In genomic region chr11:45157247-45158209, GRCh38 we compare ENCODE assay signal across 12 cellular contexts. TPM values are rescaled to one million over a fixed set of nuclear protein-coding genes. Genes with fewer than 3 reads are reported as not detected.
DNase-seq lines count a peak whose midpoint lies in the region; ATAC-seq and TF ChIP-seq lines count a peak whose summit lies in the region.
"Had no signal": no experiment of that assay in that cellular context is flagged by ENCODE, and none has a peak within 500 bp of the region (broad histone marks: within the 10 kb centered on the region; RNA-seq: fewer than 3 reads in every experiment).

No MANE protein-coding gene starts in this region.

- H3K27ac Mint-ChIP-seq in endodermal cell (peak overlapping the region; percentile 61), nephron progenitor cell (peak overlapping the region; percentile 96), Caco-2 (ENCODE audit: unreplicated experiment) (no peak overlapping the region)
- H3K27ac Mint-ChIP-seq: activated naive CD8-positive, alpha-beta T cell treated with anti-CD3 and anti-CD28 coated beads, Interleukin-2, amount 10 ng/mL, durations not matched to agents 7 days and 5 days had no signal

- DNase-seq in SK-N-MC (ENCODE audit: low read depth, low spot score), result no peak
- no peak for DNase-seq in endodermal cell
- no peak for DNase-seq in nephron progenitor cell
- peak in 1 of 2 donors; percentile 61 for DNase-seq in suprapubic skin (ENCODE audit: low spot score in 2 of 2)
- no peak for DNase-seq in Caco-2
- no peak for DNase-seq in midbrain (lab: John Stamatoyannopoulos, UW)
- DNase-seq: activated naive CD8-positive, alpha-beta T cell treated with anti-CD3 and anti-CD28 coated beads, Interleukin-2, amount 10 ng/mL, durations not matched to agents 7 days and 5 days; cortex of kidney; EL; NCI-H1092 treated with DMSO at 0.1 percent for 48 hours had no signal

- H3K4me1 Mint-ChIP-seq in endodermal cell (peaks cover 3% of the 10 kb centered on the region), nephron progenitor cell (peaks cover 42% of the 10 kb centered on the region), Caco-2 (ENCODE audit: low read depth, unreplicated experiment) (peaks cover 6% of the 10 kb centered on the region)

- ATAC-seq in HG02973 (IDR thresholded peaks at IDR 0.05; ENCODE audit: unreplicated experiment), result no peak
- ATAC-seq: GM12878 had no signal

- BruUV-seq in Caco-2 (replicated peaks; lab: Mats Ljungman, UMichigan), result no TSS peak

- CTCF ChIA-PET in Caco-2 (lab: Charles Lee), result no interaction called here

- 89 to 91% methylated on average over 16 to 20 of the region's 20 CpGs for WGBS in endodermal cell (ENCODE audit: insufficient coverage in 1 of 2, insufficient read length in 1 of 2), 2 experiments
- WGBS in suprapubic skin, result 78% methylated on average over 19 of the region's 20 CpGs

- H3K9me3 ChIP-seq in SK-N-MC (ENCODE audit: low read depth, low read length) (no peaks in the 10 kb centered on the region), endodermal cell (ENCODE audit: control insufficient read depth, low read length) (no peaks in the 10 kb centered on the region), suprapubic skin (no peaks in the 10 kb centered on the region), Caco-2 (no peaks in the 10 kb centered on the region)

- H3K9ac ChIP-seq in SK-N-MC (ENCODE audit: insufficient read length) (peak overlapping the region; percentile 55), endodermal cell (ENCODE audit: extremely low read depth, low read length, poor library complexity, severe bottlenecking) (no peak overlapping the region)

- H3K36me3 ChIP-seq in SK-N-MC (ENCODE audit: insufficient read depth, low read length), result no peaks in the 10 kb centered on the region
- no peaks in the 10 kb centered on the region for H3K36me3 ChIP-seq in endodermal cell (ENCODE audit: control insufficient read depth, insufficient read depth, low read length)
- no peaks in the 10 kb centered on the region for H3K36me3 ChIP-seq in suprapubic skin
- H3K36me3 ChIP-seq in Caco-2 (ENCODE audit: control insufficient read depth, insufficient read depth, low read length), result no peaks in the 10 kb centered on the region

- H3K27me3 ChIP-seq in endodermal cell (ENCODE audit: control insufficient read depth, insufficient read depth, low read length, poor library complexity, severe bottlenecking) (no peaks in the 10 kb centered on the region), suprapubic skin (no peaks in the 10 kb centered on the region), Caco-2 (replicated peaks; ENCODE audit: control insufficient read depth, insufficient read depth, low read length) (no peaks in the 10 kb centered on the region)

- H3K27ac ChIP-seq in SK-N-MC (no peak overlapping the region), endodermal cell (ENCODE audit: low read depth, low read length) (peak overlapping the region; percentile 53), suprapubic skin (peak overlapping the region; percentile 30)

- no peak for TF ChIP-seq EP300 in suprapubic skin (IDR thresholded peaks at IDR 0.05)

- H3K9me3 Mint-ChIP-seq in endodermal cell, result no peaks in the 10 kb centered on the region
- H3K9me3 Mint-ChIP-seq in nephron progenitor cell, result no peaks in the 10 kb centered on the region
- H3K9me3 Mint-ChIP-seq in Caco-2 (ENCODE audit: unreplicated experiment), result no peaks in the 10 kb centered on the region
- H3K9me3 Mint-ChIP-seq: activated naive CD8-positive, alpha-beta T cell treated with anti-CD3 and anti-CD28 coated beads, Interleukin-2, amount 10 ng/mL, durations not matched to agents 7 days and 5 days had no signal

- no peak for TF ChIP-seq POLR2A in suprapubic skin (IDR thresholded peaks at IDR 0.05)

- H3K4me3 ChIP-seq in SK-N-MC, result peak overlapping the region; percentile 33
- H3K4me3 ChIP-seq in endodermal cell (ENCODE audit: low read length), result no peak overlapping the region
- no peak overlapping the region for H3K4me3 ChIP-seq in suprapubic skin
- no peak overlapping the region for H3K4me3 ChIP-seq in Caco-2 (ENCODE audit: low read depth, low read length)
- H3K4me3 ChIP-seq: GM12878 had no signal

- H3K27me3 Mint-ChIP-seq in endodermal cell (ENCODE audit: insufficient read depth), result no peaks in the 10 kb centered on the region
- no peaks in the 10 kb centered on the region for H3K27me3 Mint-ChIP-seq in nephron progenitor cell (ENCODE audit: low read depth, poor library complexity)
- no peaks in the 10 kb centered on the region for H3K27me3 Mint-ChIP-seq in Caco-2 (ENCODE audit: insufficient read depth, unreplicated experiment)
- H3K27me3 Mint-ChIP-seq: activated naive CD8-positive, alpha-beta T cell treated with anti-CD3 and anti-CD28 coated beads, Interleukin-2, amount 10 ng/mL, durations not matched to agents 7 days and 5 days had no signal

- POLR2A ChIA-PET in Caco-2 (lab: Charles Lee), result no interaction called here

- TF ChIP-seq CTCF in endodermal cell (conservative IDR thresholded peaks at IDR 0.05) (no peak), nephron progenitor cell (IDR thresholded peaks at IDR 0.05) (no peak), suprapubic skin (IDR thresholded peaks at IDR 0.05) (no peak), Caco-2 (IDR thresholded peaks at IDR 0.05; ENCODE audit: insufficient read depth in 1 of 2, low read depth in 1 of 2, low read length in 1 of 2, severe bottlenecking in 1 of 2, unreplicated experiment in 1 of 2) (no peak)

- H3K4me3 Mint-ChIP-seq in endodermal cell (no peak overlapping the region), nephron progenitor cell (peak overlapping the region; percentile 22), Caco-2 (ENCODE audit: unreplicated experiment) (no peak overlapping the region)
- H3K4me3 Mint-ChIP-seq: activated naive CD8-positive, alpha-beta T cell treated with anti-CD3 and anti-CD28 coated beads, Interleukin-2, amount 10 ng/mL, durations not matched to agents 7 days and 5 days had no signal

- intact Hi-C loops in Caco-2 (cut with micrococcal nuclease; ENCODE audit: unreplicated experiment), result no loop called here

- H3K36me3 Mint-ChIP-seq in endodermal cell (ENCODE audit: low read depth), result peaks cover 4% of the 10 kb centered on the region
- H3K36me3 Mint-ChIP-seq in nephron progenitor cell (ENCODE audit: low read depth), result no peaks in the 10 kb centered on the region
- peaks cover 6% of the 10 kb centered on the region for H3K36me3 Mint-ChIP-seq in Caco-2 (ENCODE audit: insufficient read depth, unreplicated experiment)
- H3K36me3 Mint-ChIP-seq: activated naive CD8-positive, alpha-beta T cell treated with anti-CD3 and anti-CD28 coated beads, Interleukin-2, amount 10 ng/mL, durations not matched to agents 7 days and 5 days had no signal

- H3K4me1 ChIP-seq in endodermal cell (ENCODE audit: control insufficient read depth, insufficient read depth, low read length) (no peaks in the 10 kb centered on the region), suprapubic skin (peaks cover 60% of the 10 kb centered on the region), Caco-2 (peaks cover 16% of the 10 kb centered on the region; the same call in 1 of the 2 replicates)

RNA-seq across cellular contexts. Expression of gene PRDM11, which starts 11.1 kb away (rescaled TPM):
- total RNA-seq in endodermal cell (10 to 100 TPM; 10.4 to 15.2 TPM), suprapubic skin (10 to 100 TPM in 3 of 4 donors, 1 to 10 TPM in 1; 9.1 to 11.9 (median 11.0) TPM), Caco-2 (2022) (11.8 and 12.5 TPM in 2 replicates)
- polyA plus RNA-seq in endodermal cell (2013, experiment 1 of 2), result 3.8 TPM
- polyA plus RNA-seq in endodermal cell (2013, experiment 2 of 2), result 3.9 TPM
